In genomic region chr7:103660455-103661371, GRCh38 we compare ENCODE assay signal across 1 cellular context.
A peak's percentile ranks its signal among the peaks of the same experiment; 100 is the strongest.
TF ChIP-seq lines count a peak whose summit lies in the region.

No MANE protein-coding gene starts in this region.

TF ChIP-seq in HepG2, 621 proteins besides CTCF, POLR2A, EP300 and RAD21 (continued from another document and continues in another):
- TF ChIP-seq MLX (CRISPR knock-in tag; IDR thresholded peaks at IDR 0.05) = peak; percentile 94; the same call in 1 of the 2 replicates
- TF ChIP-seq ARNT2 (CRISPR knock-in tag; IDR thresholded peaks at IDR 0.05; ENCODE audit: low read depth) = 0 out of 2 replicates have a peak, but pooled peaks have one; percentile 67
- TF ChIP-seq RFXANK (CRISPR knock-in tag; IDR thresholded peaks at IDR 0.05) = no peak
- TF ChIP-seq PCBP1 (IDR thresholded peaks at IDR 0.05; ENCODE audit: borderline replicate concordance, low read depth, low read length) = no peak
- TF ChIP-seq KDM6A (CRISPR knock-in tag; IDR thresholded peaks at IDR 0.05; ENCODE audit: low read depth) = peak; percentile 96
- peak; percentile 81; the same call in 1 of the 2 replicates for TF ChIP-seq CCDC6 (CRISPR knock-in tag; IDR thresholded peaks at IDR 0.05)
- no peak for TF ChIP-seq ZFP36L2 (CRISPR knock-in tag; IDR thresholded peaks at IDR 0.05)
- no peak for TF ChIP-seq KAT7 (CRISPR knock-in tag; IDR thresholded peaks at IDR 0.05; ENCODE audit: borderline replicate concordance)
- no peak for TF ChIP-seq ZNF34 (CRISPR knock-in tag; IDR thresholded peaks at IDR 0.05; ENCODE audit: borderline replicate concordance)
- TF ChIP-seq SOX5 (CRISPR knock-in tag; IDR thresholded peaks at IDR 0.05; ENCODE audit: borderline replicate concordance) = peak; percentile 99
- TF ChIP-seq DMAP1 (CRISPR knock-in tag; IDR thresholded peaks at IDR 0.05) = peak; percentile 85
- TF ChIP-seq BCLAF1 (IDR thresholded peaks at IDR 0.05) = no peak
- no peak for TF ChIP-seq ZFP82 (CRISPR knock-in tag; IDR thresholded peaks at IDR 0.05; ENCODE audit: borderline replicate concordance)
- TF ChIP-seq MED8 (CRISPR knock-in tag; IDR thresholded peaks at IDR 0.05; ENCODE audit: insufficient replicate concordance) = peak; percentile 81
- TF ChIP-seq CSRNP2 (CRISPR knock-in tag; conservative IDR thresholded peaks at IDR 0.05; ENCODE audit: low read depth) = no peak
- no peak for TF ChIP-seq ZNF558 (CRISPR knock-in tag; IDR thresholded peaks at IDR 0.05; ENCODE audit: borderline replicate concordance)
- TF ChIP-seq NFE2 (CRISPR knock-in tag; IDR thresholded peaks at IDR 0.05) = no peak; the same call in 1 of the 2 replicates
- TF ChIP-seq ZNF780A (CRISPR knock-in tag; IDR thresholded peaks at IDR 0.05) = no peak
- TF ChIP-seq SRY (CRISPR knock-in tag; IDR thresholded peaks at IDR 0.05) = no peak
- TF ChIP-seq ATF4 (CRISPR knock-in tag; IDR thresholded peaks at IDR 0.05) = peak in 1 of 2 experiments; percentile 87; a peak in 2 of 4 replicates
- no peak for TF ChIP-seq HMGXB4 (CRISPR knock-in tag; IDR thresholded peaks at IDR 0.05; ENCODE audit: borderline replicate concordance in 1 of 2, low read depth in 1 of 2)
- TF ChIP-seq ELF4 (CRISPR knock-in tag; IDR thresholded peaks at IDR 0.05; ENCODE audit: borderline replicate concordance) = no peak
- peak; percentile 91 for TF ChIP-seq PPARG (CRISPR knock-in tag; conservative IDR thresholded peaks at IDR 0.05)
- no peak for TF ChIP-seq NFYC (CRISPR knock-in tag; IDR thresholded peaks at IDR 0.05)
- TF ChIP-seq GMEB1 (CRISPR knock-in tag; IDR thresholded peaks at IDR 0.05; ENCODE audit: borderline replicate concordance) = peak; percentile 46; the same call in 1 of the 2 replicates
- TF ChIP-seq PITX1 (CRISPR knock-in tag; IDR thresholded peaks at IDR 0.05) = peak; percentile 99
- peak; percentile 83; the same call in 1 of the 2 replicates for TF ChIP-seq ZNF414 (CRISPR knock-in tag; IDR thresholded peaks at IDR 0.05)
- peak; percentile 90 for TF ChIP-seq SIX1 (CRISPR knock-in tag; IDR thresholded peaks at IDR 0.05; ENCODE audit: borderline replicate concordance)
- TF ChIP-seq ZNF605 (CRISPR knock-in tag; IDR thresholded peaks at IDR 0.05) = no peak
- no peak for TF ChIP-seq ARNT (IDR thresholded peaks at IDR 0.05)
- TF ChIP-seq ZBTB1 (CRISPR knock-in tag; IDR thresholded peaks at IDR 0.05; ENCODE audit: borderline replicate concordance) = no peak
- TF ChIP-seq CHCHD3 (CRISPR knock-in tag; IDR thresholded peaks at IDR 0.05) = no peak
- peak; percentile 74 for TF ChIP-seq USF2 (IDR thresholded peaks at IDR 0.05; ENCODE audit: low read depth, low read length)
- TF ChIP-seq USF2 (CRISPR knock-in tag; IDR thresholded peaks at IDR 0.05; ENCODE audit: borderline replicate concordance) = peak; percentile 87
- peak; percentile 85; the same call in 1 of the 2 replicates for TF ChIP-seq SALL1 (CRISPR knock-in tag; IDR thresholded peaks at IDR 0.05)
- TF ChIP-seq ATF2 (CRISPR knock-in tag; IDR thresholded peaks at IDR 0.05) = peak; percentile 100
- no peak for TF ChIP-seq IRF1 (CRISPR knock-in tag; IDR thresholded peaks at IDR 0.05; ENCODE audit: low read depth)
- no peak; the same call in 1 of the 2 replicates for TF ChIP-seq GZF1 (CRISPR knock-in tag; IDR thresholded peaks at IDR 0.05)
- TF ChIP-seq ZNF569 (CRISPR knock-in tag; IDR thresholded peaks at IDR 0.05; ENCODE audit: borderline replicate concordance) = no peak
- no peak for TF ChIP-seq THYN1 (CRISPR knock-in tag; IDR thresholded peaks at IDR 0.05; ENCODE audit: borderline replicate concordance, low read depth)
- TF ChIP-seq NCOR1 (IDR thresholded peaks at IDR 0.05; ENCODE audit: borderline replicate concordance, low read length) = peak; percentile 90
- TF ChIP-seq MEF2D (CRISPR knock-in tag; IDR thresholded peaks at IDR 0.05) = peak; percentile 94
- no peak for TF ChIP-seq MTERF4 (CRISPR knock-in tag; IDR thresholded peaks at IDR 0.05)
- TF ChIP-seq ZKSCAN8 (CRISPR knock-in tag; IDR thresholded peaks at IDR 0.05; ENCODE audit: borderline replicate concordance) = peak; percentile 96
- TF ChIP-seq FUBP1 (CRISPR knock-in tag; IDR thresholded peaks at IDR 0.05; ENCODE audit: borderline replicate concordance) = peak; percentile 59; the same call in 1 of the 2 replicates
- no peak for TF ChIP-seq NR3C1 (CRISPR knock-in tag; IDR thresholded peaks at IDR 0.05)
